Comparison of ENCODE assay signal across 24 cellular contexts in the genomic region with DNA sequence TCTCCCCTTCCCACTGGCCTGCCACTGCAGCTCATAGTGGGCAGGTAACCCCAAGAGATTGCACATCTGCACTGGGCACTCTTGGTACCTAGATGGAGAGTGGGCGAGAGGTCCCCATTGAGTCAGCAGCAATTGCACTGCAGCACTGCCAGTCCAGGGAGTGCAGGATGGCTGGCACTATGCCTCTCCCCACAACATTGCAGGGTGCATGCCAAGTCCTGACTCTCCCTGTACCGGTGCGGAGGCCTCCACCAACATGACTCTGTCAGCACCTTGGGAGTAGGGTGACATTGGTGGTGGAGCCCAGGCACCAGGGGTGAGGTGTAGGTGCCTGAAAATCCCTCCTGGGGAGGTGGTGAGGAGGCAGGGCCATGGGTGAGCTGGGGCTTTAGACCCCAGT.
"Had no signal": no experiment of that assay in that cellular context is flagged by ENCODE, and none has a peak within 500 bp of the region (broad histone marks: within the 10 kb centered on the region; RNA-seq: fewer than 3 reads in every experiment).

No MANE protein-coding gene starts in this region.

- H3K9me3 ChIP-seq: esophagus squamous epithelium, gastroesophageal sphincter, neutrophil, pancreas, psoas muscle, right atrium auricular region, testis had no signal

- H3K4me1 Mint-ChIP-seq: endodermal cell; stimulated activated memory B cell treated with anti-CD40 and anti-IgM and Interleukin-4, amounts not matched to agents 10 μg/mL and 1 μg/mL and 100 μg/mL, for 72 hours had no signal

- H3K36me3 Mint-ChIP-seq: naive thymus-derived CD8-positive, alpha-beta T cell; stimulated activated memory B cell treated with anti-CD40 and anti-IgM and Interleukin-4, amounts not matched to agents 10 μg/mL and 1 μg/mL and 100 μg/mL, for 72 hours had no signal

- H3K27me3 Mint-ChIP-seq: activated CD4-positive, alpha-beta memory T cell treated with anti-CD3 and anti-CD28 coated beads for 36 hours had no signal

- H3K4me3 Mint-ChIP-seq: activated CD4-positive, alpha-beta memory T cell treated with anti-CD3 and anti-CD28 coated beads for 36 hours; activated naive CD8-positive, alpha-beta T cell treated with anti-CD3 and anti-CD28 coated beads for 36 hours; endodermal cell; naive thymus-derived CD8-positive, alpha-beta T cell; stimulated activated memory B cell treated with anti-CD40 and anti-IgM and Interleukin-4, amounts not matched to agents 10 μg/mL and 1 μg/mL and 100 μg/mL, for 72 hours; T-helper 1 cell treated with Interleukin-12 subunit alpha and Interleukin-12 subunit beta and Interleukin-4 antibody, amounts not matched to agents 30 μg/mL and 1 μg/mL, for 36 hours; type B pancreatic cell had no signal

- FAIRE-seq: astrocyte, pancreas had no signal

- H3K27ac Mint-ChIP-seq: activated CD4-positive, alpha-beta memory T cell treated with anti-CD3 and anti-CD28 coated beads for 36 hours; activated naive CD8-positive, alpha-beta T cell treated with anti-CD3 and anti-CD28 coated beads for 36 hours; endodermal cell; stimulated activated memory B cell treated with anti-CD40 and anti-IgM and Interleukin-4, amounts not matched to agents 10 μg/mL and 1 μg/mL and 100 μg/mL, for 72 hours; T-helper 1 cell treated with Interleukin-12 subunit alpha and Interleukin-12 subunit beta and Interleukin-4 antibody, amounts not matched to agents 30 μg/mL and 1 μg/mL, for 36 hours; type B pancreatic cell had no signal

- H3K27me3 ChIP-seq: neutrophil, pancreas, right atrium auricular region, testis had no signal

- H3K4me1 ChIP-seq: pancreas, psoas muscle had no signal

- H3K36me3 ChIP-seq: cardiac muscle cell, esophagus squamous epithelium, gastroesophageal sphincter, neutrophil, pancreas, right atrium auricular region had no signal

- H3K9me3 Mint-ChIP-seq: activated CD4-positive, alpha-beta memory T cell treated with anti-CD3 and anti-CD28 coated beads for 36 hours; activated naive CD8-positive, alpha-beta T cell treated with anti-CD3 and anti-CD28 coated beads for 36 hours; endodermal cell; naive thymus-derived CD8-positive, alpha-beta T cell; stimulated activated memory B cell treated with anti-CD40 and anti-IgM and Interleukin-4, amounts not matched to agents 10 μg/mL and 1 μg/mL and 100 μg/mL, for 72 hours; T-helper 1 cell treated with Interleukin-12 subunit alpha and Interleukin-12 subunit beta and Interleukin-4 antibody, amounts not matched to agents 30 μg/mL and 1 μg/mL, for 36 hours; type B pancreatic cell had no signal

- H3K4me3 ChIP-seq: cardiac muscle cell, esophagus squamous epithelium, gastroesophageal sphincter, lung, pancreas, psoas muscle, right atrium auricular region, testis had no signal

- H3K27ac ChIP-seq: cardiac muscle cell, esophagus squamous epithelium, gastroesophageal sphincter, pancreas, psoas muscle, right atrium auricular region, testis had no signal

- ATAC-seq: naive thymus-derived CD8-positive, alpha-beta T cell; psoas muscle; stimulated activated memory B cell treated with anti-CD40 and anti-IgM and Interleukin-4, amounts not matched to agents 10 μg/mL and 1 μg/mL and 100 μg/mL, for 72 hours had no signal

- DNase-seq: activated CD4-positive, alpha-beta memory T cell treated with anti-CD3 and anti-CD28 coated beads for 36 hours; activated CD4-positive, alpha-beta T cell treated with anti-CD3 and anti-CD28 coated beads for 48 hours; activated CD4-positive, CD25-positive, alpha-beta regulatory T cell; activated naive CD4-positive, alpha-beta T cell treated with Interleukin-2 at 50 U/mL for 16 hours; activated naive CD8-positive, alpha-beta T cell treated with anti-CD3 and anti-CD28 coated beads for 36 hours; activated T-cell treated with anti-CD3 and anti-CD28 coated beads, Interleukin-2, amount 50 U/mL, for 48 hours; cortex of kidney; endodermal cell; esophagus squamous epithelium; naive thymus-derived CD8-positive, alpha-beta T cell; pancreas; psoas muscle; stimulated activated CD4-positive, alpha-beta T cell treated with anti-CD3 and anti-CD28 coated beads, Interleukin-1b, Interleukin-23, amount 100 ng/mL, for 48 hours; T1000; testis had no signal
